ENCODE assay signal across 10 cellular contexts in genomic region chrX:15781964-15782711, GRCh38. TPM values are rescaled to one million over a fixed set of nuclear protein-coding genes. Genes with fewer than 3 reads are reported as not detected.
DNase-seq lines count a peak whose midpoint lies in the region; ATAC-seq and TF ChIP-seq lines count a peak whose summit lies in the region.
"Had no signal": no experiment of that assay in that cellular context is flagged by ENCODE, and none has a peak within 500 bp of the region (broad histone marks: within the 10 kb centered on the region; RNA-seq: fewer than 3 reads in every experiment).

No MANE protein-coding gene starts in this region.

- no peak overlapping the region for H3K23ac ChIP-seq in mesenchymal stem cell (ENCODE audit: low read length in 2 of 2)

- H3K4me1 Mint-ChIP-seq in WTC11, result peaks cover 4% of the 10 kb centered on the region; the same call in 1 of the 2 replicates

- peaks cover 16% of the 10 kb centered on the region for H3K36me3 Mint-ChIP-seq in WTC11

- no peaks in the 10 kb centered on the region for H3K79me1 ChIP-seq in mesenchymal stem cell (replicated peaks; ENCODE audit: low read length, poor library complexity, severe bottlenecking)

- peak overlapping the region; percentile 9; the same call in 1 of the 2 replicates for H3K4me3 ChIP-seq in AG10803 (ENCODE audit: low read length)
- no peak overlapping the region for H3K4me3 ChIP-seq in mesenchymal stem cell (ENCODE audit: insufficient read depth in 1 of 2, low read depth in 1 of 2, low read length in 2 of 2)

- H2BK15ac ChIP-seq in mesenchymal stem cell (ENCODE audit: low read depth, poor library complexity, severe bottlenecking), result no peak overlapping the region

- no peak overlapping the region for H3K4me2 ChIP-seq in mesenchymal stem cell (ENCODE audit: low read length, poor library complexity, severe bottlenecking)

- H2BK120ac ChIP-seq in mesenchymal stem cell (ENCODE audit: low read depth, low read length), result no peak overlapping the region

- H3K36me3 ChIP-seq in mesenchymal stem cell (ENCODE audit: control insufficient read depth in 1 of 2, insufficient read depth in 2 of 2, low read depth in 1 of 2, low read length in 2 of 2), result peaks cover 4 to 70% of the 10 kb centered on the region in 2 experiments

- H3K9ac ChIP-seq in mesenchymal stem cell (ENCODE audit: low read length), result no peak overlapping the region

- ATAC-seq in GM19035 (IDR thresholded peaks at IDR 0.05; ENCODE audit: unreplicated experiment) (peak; percentile 95), HG03045 (IDR thresholded peaks at IDR 0.05; ENCODE audit: unreplicated experiment) (peak; percentile 87), WTC11 (no peak)

- H3K9me3 Mint-ChIP-seq in WTC11, result peaks cover 8% of the 10 kb centered on the region

- CTCF ChIA-PET in WTC11 (lab: Charles Lee), result no interaction called here

- H3K27ac Mint-ChIP-seq in WTC11, result peak overlapping the region; percentile 33; the same call in 1 of the 2 replicates

- H4K91ac ChIP-seq in mesenchymal stem cell (ENCODE audit: low read length), result no peak overlapping the region

- no peak overlapping the region for H3K4me3 Mint-ChIP-seq in WTC11

- H2AFZ ChIP-seq in mesenchymal stem cell (ENCODE audit: low read depth, low read length), result no peak overlapping the region

- H3K27me3 ChIP-seq in mesenchymal stem cell (ENCODE audit: control insufficient read depth in 1 of 2, insufficient read depth in 1 of 2, low read length in 2 of 2), result no peaks in the 10 kb centered on the region

- WGBS in mesenchymal stem cell, result 96% methylated on average over 4 of the region's 13 CpGs

- H3K4me1 ChIP-seq in mesenchymal stem cell (ENCODE audit: control insufficient read depth, insufficient read depth, low read depth, low read length), result no peaks in the 10 kb centered on the region

- H3K27ac ChIP-seq in mesenchymal stem cell (ENCODE audit: low read length, poor library complexity, severe bottlenecking), result no peak overlapping the region

- H3K27me3 Mint-ChIP-seq in WTC11 (ENCODE audit: low read depth), result no peaks in the 10 kb centered on the region

- no peak overlapping the region for H2AK5ac ChIP-seq in mesenchymal stem cell (ENCODE audit: low read length, severe bottlenecking)

- no peak overlapping the region for H2BK12ac ChIP-seq in mesenchymal stem cell (ENCODE audit: low read length in 2 of 2)

- DNase-seq in AG10803 (ENCODE audit: low read depth), result peak; percentile 2
- DNase-seq in WTC11 (ENCODE audit: low spot score), result no peak
- DNase-seq in NCI-H2227 treated with DMSO at 0.1 percent for 48 hours (lab: John Stamatoyannopoulos, UW), result no peak
- DNase-seq in AG08395 (ENCODE audit: low spot score), result no peak
- DNase-seq in cortex of kidney (lab: John Stamatoyannopoulos, UW), result no peak
- no peak for DNase-seq in mesenchymal stem cell
- DNase-seq: activated gamma-delta T cell treated with Interleukin-2 at 50 U/mL for 16 hours, NCI-H1048 had no signal

- no peaks in the 10 kb centered on the region for H3K9me3 ChIP-seq in mesenchymal stem cell (ENCODE audit: control insufficient read depth, low read length)

- no peak overlapping the region for H3K18ac ChIP-seq in mesenchymal stem cell (ENCODE audit: low read depth in 1 of 2, low read length in 2 of 2)

- H4K8ac ChIP-seq in mesenchymal stem cell (ENCODE audit: low read length), result no peak overlapping the region

- H3K14ac ChIP-seq in mesenchymal stem cell (ENCODE audit: low read length in 2 of 2), result no peak overlapping the region

- H3K4ac ChIP-seq in mesenchymal stem cell (ENCODE audit: low read depth in 1 of 2, low read length in 2 of 2), result no peak overlapping the region

- TF ChIP-seq CTCF in AG10803 (conservative IDR thresholded peaks at IDR 0.05; ENCODE audit: low read length) (no peak), WTC11 (IDR thresholded peaks at IDR 0.05) (no peak)

- POLR2A ChIA-PET in WTC11 (lab: Charles Lee), result no interaction called here

- no peak overlapping the region for H2BK5ac ChIP-seq in mesenchymal stem cell (ENCODE audit: low read depth, low read length, poor library complexity, severe bottlenecking)

TF ChIP-seq in WTC11, 78 proteins besides CTCF, POLR2A, EP300 and RAD21:
- TF ChIP-seq ERG (CRISPR knock-in tag; IDR thresholded peaks at IDR 0.05) (no peak), JUN (CRISPR knock-in tag; IDR thresholded peaks at IDR 0.05) (no peak), SP1 (CRISPR knock-in tag; conservative IDR thresholded peaks at IDR 0.05) (no peak)

RNA-seq across cellular contexts. Expression of gene ZRSR2, which starts 8.1 kb away (rescaled TPM):
- total RNA-seq in WTC11 (2021), result 7.0 to 8.9 TPM (median 8.6 TPM) in 3 replicates
- polyA plus RNA-seq in mesenchymal stem cell (2013, experiment 1 of 2), result 13.3 TPM
- polyA plus RNA-seq in mesenchymal stem cell (2013, experiment 2 of 2), result 11.8 TPM

RNA-seq across cellular contexts. Expression of gene CA5B, which starts 44.1 kb away (rescaled TPM):
- total RNA-seq in WTC11 (2021), result 7.3 to 9.0 TPM (median 7.9 TPM) in 3 replicates
- polyA plus RNA-seq in mesenchymal stem cell (2013, experiment 1 of 2), result 13.2 TPM
- 12.4 TPM for polyA plus RNA-seq in mesenchymal stem cell (2013, experiment 2 of 2)
